In the genomic region with DNA sequence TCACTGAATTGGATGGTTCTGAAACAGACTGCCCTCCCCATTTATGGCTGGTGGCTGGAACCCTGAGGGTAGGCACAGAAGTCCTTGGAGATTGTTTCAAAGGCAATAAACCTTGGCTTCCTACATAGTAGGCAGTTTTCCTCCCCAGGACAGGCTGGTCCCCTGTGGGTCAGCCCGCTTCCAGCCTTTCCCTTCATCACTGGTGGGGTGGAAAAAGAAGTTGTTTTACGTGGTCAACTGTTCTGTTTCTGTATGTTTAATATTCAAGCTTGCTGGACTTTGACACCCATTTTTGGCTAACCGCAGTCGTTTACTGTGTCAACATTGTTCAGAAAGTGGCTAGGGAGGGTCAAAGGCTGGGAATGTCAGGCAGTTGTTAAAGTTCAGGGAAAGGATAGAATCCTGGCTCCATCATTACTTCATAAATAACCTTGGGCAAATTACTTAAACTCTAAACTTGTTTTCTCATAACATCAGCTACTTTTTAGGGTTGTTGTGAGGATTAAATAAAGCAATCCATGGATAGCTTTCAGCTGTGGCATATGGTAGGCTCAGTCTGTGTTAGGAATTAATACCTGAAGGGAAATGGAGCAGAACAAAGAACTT, we compare ENCODE assay signal across 8 cellular contexts. TPM values are rescaled to one million over a fixed set of nuclear protein-coding genes. Genes with fewer than 3 reads are reported as not detected.
DNase-seq lines count a peak whose midpoint lies in the region; ATAC-seq, FAIRE-seq and TF ChIP-seq lines count a peak whose summit lies in the region.

No MANE protein-coding gene starts in this region.

- H3K4me1 ChIP-seq in A549: peaks cover 33% of the 10 kb centered on the region
- H3K4me1 ChIP-seq in HAP-1: peaks cover 21% of the 10 kb centered on the region
- H3K4me1 ChIP-seq in adipocyte (ENCODE audit: control insufficient read depth, insufficient read depth, low read length): peaks cover 28% of the 10 kb centered on the region
- peaks cover 4 to 43% (median 20%) of the 10 kb centered on the region in 4 donors for H3K4me1 ChIP-seq in liver (ENCODE audit: control insufficient read depth in 4 of 4, insufficient read depth in 4 of 4, low read length in 3 of 4)

- FAIRE-seq in A549 (lab: Jason Lieb, UNC): no peak

- peak in 1 of 2 experiments; percentile 70 for DNase-seq in A549 (ENCODE audit: low read depth in 1 of 2, low spot score in 1 of 2)
- DNase-seq in HAP-1 (ENCODE audit: low spot score in 2 of 2): no peak
- peak; percentile 54 for DNase-seq in adipocyte (ENCODE audit: low read depth)
- no peak for DNase-seq in stimulated activated CD4-positive, alpha-beta T cell treated with anti-CD3 and anti-CD28 coated beads, Interleukin-4, amount 100 ng/mL, for 1 hour
- no peak for DNase-seq in stimulated activated CD4-positive, alpha-beta T cell treated with anti-CD3 and anti-CD28 coated beads, Interleukin-1b, Interleukin-23, amount 100 ng/mL, for 48 hours
- DNase-seq in hippocampal formation (lab: John Stamatoyannopoulos, UW): no peak

- H3K9ac ChIP-seq in adipocyte (ENCODE audit: low read length) (peak overlapping the region; percentile 99), liver (ENCODE audit: low read depth in 1 of 2, low read length in 2 of 2) (peak overlapping the region; percentile 98 to 99)

- ATAC-seq in A549: peak in 1 of 2 experiments; percentile 22; a peak in 3 of 6 replicates
- ATAC-seq in HG02763 (IDR thresholded peaks at IDR 0.05; ENCODE audit: unreplicated experiment): no peak

- TF ChIP-seq CTCF in A549 (IDR thresholded peaks at IDR 0.05) (no peak), liver (IDR thresholded peaks at IDR 0.05; ENCODE audit: low read depth, low read length, missing input control) (no peak)

- H3K27me3 ChIP-seq in HAP-1 (ENCODE audit: low read depth) (no peaks in the 10 kb centered on the region), adipocyte (replicated peaks; ENCODE audit: control insufficient read depth, insufficient read depth, low read length) (no peaks in the 10 kb centered on the region), liver (ENCODE audit: control insufficient read depth in 4 of 4, insufficient read depth in 4 of 4, low read length in 3 of 4) (no peaks in the 10 kb centered on the region)

- POLR2A ChIA-PET in A549 (lab: Yijun Ruan, JAX): interaction anchor here (1.3 to 1.8 kb wide), 3 partner anchors 82 to 136 kb away, joined by 3 to 8 read pairs (median 5); partner anchors contain the start of genes DNAAF2, NEMF and POLE2

- in situ Hi-C loops in HAP-1 (cut with MboI; ENCODE audit: low sequenced_read_pairs): loop anchor here (10.0 kb wide), 1 partner anchor 74 kb away; no protein-coding TSS in a partner anchor

- WGBS in A549 (ENCODE audit: missing lambda C conversion rate): 4% methylated on average over 4 of the region's 4 CpGs
- 32% methylated on average over 4 of the region's 4 CpGs for WGBS in liver

- H3K27ac ChIP-seq in A549 (peak overlapping the region; percentile 94 to 96), liver (ENCODE audit: low read depth in 1 of 2, low read length in 2 of 2) (peak overlapping the region; percentile 98 to 99)

- TF ChIP-seq RAD21 in A549 (conservative IDR thresholded peaks at IDR 0.05 in 1 of 2, IDR thresholded peaks at IDR 0.05 in 1 of 2) (no peak), liver (IDR thresholded peaks at IDR 0.05) (peak; percentile 48 to 49)

- CTCF ChIA-PET in A549 (lab: Yijun Ruan, JAX): interaction anchor here (1.2 to 6.3 kb wide), 4 partner anchors 11 to 136 kb away, joined by 3 to 38 read pairs (median 12); partner anchors contain the start of gene DNAAF2

- H3K36me3 ChIP-seq in HAP-1 (replicated peaks) (peaks cover 17% of the 10 kb centered on the region), adipocyte (ENCODE audit: control insufficient read depth, insufficient read depth, low read length, severe bottlenecking) (peaks cover 29% of the 10 kb centered on the region), liver (ENCODE audit: control insufficient read depth in 4 of 4, insufficient read depth in 3 of 4, low read depth in 1 of 4, low read length in 3 of 4) (peaks cover 1 to 15% (median 8%) of the 10 kb centered on the region in 4 donors)

- no peak for TF ChIP-seq POLR2A in A549 (IDR thresholded peaks at IDR 0.05; ENCODE audit: low read length)

- peak overlapping the region; percentile 99 for H3K4me2 ChIP-seq in A549

- H3K9me3 ChIP-seq in A549: no peaks in the 10 kb centered on the region
- H3K9me3 ChIP-seq in HAP-1: no peaks in the 10 kb centered on the region
- H3K9me3 ChIP-seq in adipocyte (ENCODE audit: control insufficient read depth, low read length): no peaks in the 10 kb centered on the region
- H3K9me3 ChIP-seq in liver (ENCODE audit: control insufficient read depth in 4 of 4, low read length in 3 of 4): no peaks in the 10 kb centered on the region

- TF ChIP-seq EP300 in A549 (IDR thresholded peaks at IDR 0.05): no peak

- peak overlapping the region; percentile 93 for H3K4me3 ChIP-seq in A549
- H3K4me3 ChIP-seq in HAP-1: peak overlapping the region; percentile 65
- peak overlapping the region; percentile 92 for H3K4me3 ChIP-seq in adipocyte (ENCODE audit: low read length)
- H3K4me3 ChIP-seq in liver (ENCODE audit: low read depth in 1 of 3, low read length in 3 of 3): peak overlapping the region; percentile 59 to 95 (median 89)

TF ChIP-seq in A549, 52 proteins besides CTCF, POLR2A, EP300 and RAD21:
- TF ChIP-seq, protein P1, sequence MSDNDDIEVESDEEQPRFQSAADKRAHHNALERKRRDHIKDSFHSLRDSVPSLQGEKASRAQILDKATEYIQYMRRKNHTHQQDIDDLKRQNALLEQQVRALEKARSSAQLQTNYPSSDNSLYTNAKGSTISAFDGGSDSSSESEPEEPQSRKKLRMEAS (IDR thresholded peaks at IDR 0.05): peak; percentile 42; the same call in 1 of the 2 replicates
- TF ChIP-seq RNF2 (IDR thresholded peaks at IDR 0.05; ENCODE audit: borderline replicate concordance, low read depth): no peak
- no peak for TF ChIP-seq ELK1 (IDR thresholded peaks at IDR 0.05; ENCODE audit: low read depth, low read length)
- TF ChIP-seq RARB (CRISPR knock-in tag; IDR thresholded peaks at IDR 0.05): peak; percentile 53; the same call in 1 of the 2 replicates
- TF ChIP-seq, protein P2, sequence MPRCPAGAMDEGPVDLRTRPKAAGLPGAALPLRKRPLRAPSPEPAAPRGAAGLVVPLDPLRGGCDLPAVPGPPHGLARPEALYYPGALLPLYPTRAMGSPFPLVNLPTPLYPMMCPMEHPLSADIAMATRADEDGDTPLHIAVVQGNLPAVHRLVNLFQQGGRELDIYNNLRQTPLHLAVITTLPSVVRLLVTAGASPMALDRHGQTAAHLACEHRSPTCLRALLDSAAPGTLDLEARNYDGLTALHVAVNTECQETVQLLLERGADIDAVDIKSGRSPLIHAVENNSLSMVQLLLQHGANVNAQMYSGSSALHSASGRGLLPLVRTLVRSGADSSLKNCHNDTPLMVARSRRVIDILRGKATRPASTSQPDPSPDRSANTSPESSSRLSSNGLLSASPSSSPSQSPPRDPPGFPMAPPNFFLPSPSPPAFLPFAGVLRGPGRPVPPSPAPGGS (IDR thresholded peaks at IDR 0.05): no peak
- 0 out of 2 replicates have a peak, but pooled peaks have one; percentile 21 for TF ChIP-seq FOSB (CRISPR knock-in tag; IDR thresholded peaks at IDR 0.05)

TF ChIP-seq in liver, 16 proteins besides CTCF, POLR2A, EP300 and RAD21 (continues in another document):
- TF ChIP-seq GABPA (IDR thresholded peaks at IDR 0.05 in 1 of 2, conservative IDR thresholded peaks at IDR 0.05 in 1 of 2): peak in 1 of 2 donors; percentile 55
- TF ChIP-seq EGR1 (IDR thresholded peaks at IDR 0.05; ENCODE audit: low read depth in 2 of 2): peak in 1 of 2 donors; percentile 51
- peak; percentile 91 for TF ChIP-seq NR2F2 (IDR thresholded peaks at IDR 0.05)
- peak; percentile 94 for TF ChIP-seq FOXA1 (IDR thresholded peaks at IDR 0.05)
- TF ChIP-seq TAF1 (conservative IDR thresholded peaks at IDR 0.05): peak; percentile 93
- peak; percentile 72 to 75 for TF ChIP-seq JUND (IDR thresholded peaks at IDR 0.05)
- TF ChIP-seq RXRA (IDR thresholded peaks at IDR 0.05): peak; percentile 94 to 96
- peak; percentile 88 for TF ChIP-seq YY1 (IDR thresholded peaks at IDR 0.05)
- peak; percentile 98 for TF ChIP-seq HNF4A (conservative IDR thresholded peaks at IDR 0.05)
- peak; percentile 93 for TF ChIP-seq REST (IDR thresholded peaks at IDR 0.05)
- TF ChIP-seq HNF4G (IDR thresholded peaks at IDR 0.05): peak; percentile 93
- TF ChIP-seq FOXA2 (IDR thresholded peaks at IDR 0.05): peak; percentile 97

RNA-seq across cellular contexts. Expression of gene KLHDC2, which starts 2.4 kb away (rescaled TPM):
- 75.7 and 83.7 TPM in 2 replicates for polyA plus RNA-seq in A549 (2011; rRNA removed)
- polyA plus RNA-seq in A549 (2012; cell fraction: cytosol; rRNA removed): 22.3 and 31.0 TPM in 2 replicates
- polyA plus RNA-seq in A549 (2012; cell fraction: nucleus; rRNA removed): 26.1 and 30.1 TPM in 2 replicates
- polyA plus RNA-seq in A549 (2017; fragmentation: RNase III; extraction: RNeasy Plus Mini Kit Qiagen cat#74134 plus additional on column Dnase treatment): 38.9 to 47.5 TPM (median 46.4 TPM) in 3 replicates
- polyA minus RNA-seq in A549 (2011; rRNA and poly(A)+ RNA removed): 27.5 and 31.6 TPM in 2 replicates
- total RNA-seq in liver: 10 to 100 TPM; 88.9 to 89.0 TPM
- 10 to 100 TPM; 41.1 to 99.0 TPM for polyA plus RNA-seq in liver
